Comparison of ENCODE assay signal across 1 cellular context in the genomic region with DNA sequence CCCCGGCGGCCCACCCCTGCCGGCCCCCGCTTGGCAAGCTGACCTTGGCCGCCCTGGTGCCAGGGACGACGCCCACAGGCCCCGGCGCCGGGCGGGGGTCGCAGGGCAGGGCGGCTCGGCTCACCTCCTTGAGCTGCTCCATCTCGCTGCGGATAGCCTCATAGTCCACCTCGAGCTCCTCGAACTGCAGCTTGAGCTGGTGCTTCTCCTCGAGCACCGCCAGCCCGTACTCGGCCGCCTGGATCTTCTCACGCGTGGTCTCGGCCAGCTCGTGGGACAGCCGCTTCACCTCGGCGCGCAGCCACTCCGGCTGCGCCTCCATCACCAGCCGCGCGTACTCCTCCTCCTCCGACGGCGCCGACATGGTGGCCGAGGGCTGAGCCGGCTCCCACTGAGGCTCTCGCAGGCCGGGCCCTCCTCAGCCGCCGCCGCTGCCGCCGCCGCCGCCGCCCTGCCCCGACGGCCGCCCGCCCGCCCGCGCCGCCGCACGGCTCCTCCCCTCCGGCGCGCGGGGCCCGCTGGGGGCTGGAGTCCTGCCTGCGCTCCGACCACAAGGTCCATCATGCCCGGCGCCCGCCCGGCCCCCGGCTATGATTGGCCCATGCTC.
TF ChIP-seq lines count a peak whose summit lies in the region.

Gene BICD2 (minus strand): TSS at position 453 of the 607 bp plus-strand sequence. CDS start 89 bp downstream, at position 364.

TF ChIP-seq in H1, 55 proteins besides CTCF, POLR2A, EP300 and RAD21 (continued from another document):
- TF ChIP-seq, protein P1, sequence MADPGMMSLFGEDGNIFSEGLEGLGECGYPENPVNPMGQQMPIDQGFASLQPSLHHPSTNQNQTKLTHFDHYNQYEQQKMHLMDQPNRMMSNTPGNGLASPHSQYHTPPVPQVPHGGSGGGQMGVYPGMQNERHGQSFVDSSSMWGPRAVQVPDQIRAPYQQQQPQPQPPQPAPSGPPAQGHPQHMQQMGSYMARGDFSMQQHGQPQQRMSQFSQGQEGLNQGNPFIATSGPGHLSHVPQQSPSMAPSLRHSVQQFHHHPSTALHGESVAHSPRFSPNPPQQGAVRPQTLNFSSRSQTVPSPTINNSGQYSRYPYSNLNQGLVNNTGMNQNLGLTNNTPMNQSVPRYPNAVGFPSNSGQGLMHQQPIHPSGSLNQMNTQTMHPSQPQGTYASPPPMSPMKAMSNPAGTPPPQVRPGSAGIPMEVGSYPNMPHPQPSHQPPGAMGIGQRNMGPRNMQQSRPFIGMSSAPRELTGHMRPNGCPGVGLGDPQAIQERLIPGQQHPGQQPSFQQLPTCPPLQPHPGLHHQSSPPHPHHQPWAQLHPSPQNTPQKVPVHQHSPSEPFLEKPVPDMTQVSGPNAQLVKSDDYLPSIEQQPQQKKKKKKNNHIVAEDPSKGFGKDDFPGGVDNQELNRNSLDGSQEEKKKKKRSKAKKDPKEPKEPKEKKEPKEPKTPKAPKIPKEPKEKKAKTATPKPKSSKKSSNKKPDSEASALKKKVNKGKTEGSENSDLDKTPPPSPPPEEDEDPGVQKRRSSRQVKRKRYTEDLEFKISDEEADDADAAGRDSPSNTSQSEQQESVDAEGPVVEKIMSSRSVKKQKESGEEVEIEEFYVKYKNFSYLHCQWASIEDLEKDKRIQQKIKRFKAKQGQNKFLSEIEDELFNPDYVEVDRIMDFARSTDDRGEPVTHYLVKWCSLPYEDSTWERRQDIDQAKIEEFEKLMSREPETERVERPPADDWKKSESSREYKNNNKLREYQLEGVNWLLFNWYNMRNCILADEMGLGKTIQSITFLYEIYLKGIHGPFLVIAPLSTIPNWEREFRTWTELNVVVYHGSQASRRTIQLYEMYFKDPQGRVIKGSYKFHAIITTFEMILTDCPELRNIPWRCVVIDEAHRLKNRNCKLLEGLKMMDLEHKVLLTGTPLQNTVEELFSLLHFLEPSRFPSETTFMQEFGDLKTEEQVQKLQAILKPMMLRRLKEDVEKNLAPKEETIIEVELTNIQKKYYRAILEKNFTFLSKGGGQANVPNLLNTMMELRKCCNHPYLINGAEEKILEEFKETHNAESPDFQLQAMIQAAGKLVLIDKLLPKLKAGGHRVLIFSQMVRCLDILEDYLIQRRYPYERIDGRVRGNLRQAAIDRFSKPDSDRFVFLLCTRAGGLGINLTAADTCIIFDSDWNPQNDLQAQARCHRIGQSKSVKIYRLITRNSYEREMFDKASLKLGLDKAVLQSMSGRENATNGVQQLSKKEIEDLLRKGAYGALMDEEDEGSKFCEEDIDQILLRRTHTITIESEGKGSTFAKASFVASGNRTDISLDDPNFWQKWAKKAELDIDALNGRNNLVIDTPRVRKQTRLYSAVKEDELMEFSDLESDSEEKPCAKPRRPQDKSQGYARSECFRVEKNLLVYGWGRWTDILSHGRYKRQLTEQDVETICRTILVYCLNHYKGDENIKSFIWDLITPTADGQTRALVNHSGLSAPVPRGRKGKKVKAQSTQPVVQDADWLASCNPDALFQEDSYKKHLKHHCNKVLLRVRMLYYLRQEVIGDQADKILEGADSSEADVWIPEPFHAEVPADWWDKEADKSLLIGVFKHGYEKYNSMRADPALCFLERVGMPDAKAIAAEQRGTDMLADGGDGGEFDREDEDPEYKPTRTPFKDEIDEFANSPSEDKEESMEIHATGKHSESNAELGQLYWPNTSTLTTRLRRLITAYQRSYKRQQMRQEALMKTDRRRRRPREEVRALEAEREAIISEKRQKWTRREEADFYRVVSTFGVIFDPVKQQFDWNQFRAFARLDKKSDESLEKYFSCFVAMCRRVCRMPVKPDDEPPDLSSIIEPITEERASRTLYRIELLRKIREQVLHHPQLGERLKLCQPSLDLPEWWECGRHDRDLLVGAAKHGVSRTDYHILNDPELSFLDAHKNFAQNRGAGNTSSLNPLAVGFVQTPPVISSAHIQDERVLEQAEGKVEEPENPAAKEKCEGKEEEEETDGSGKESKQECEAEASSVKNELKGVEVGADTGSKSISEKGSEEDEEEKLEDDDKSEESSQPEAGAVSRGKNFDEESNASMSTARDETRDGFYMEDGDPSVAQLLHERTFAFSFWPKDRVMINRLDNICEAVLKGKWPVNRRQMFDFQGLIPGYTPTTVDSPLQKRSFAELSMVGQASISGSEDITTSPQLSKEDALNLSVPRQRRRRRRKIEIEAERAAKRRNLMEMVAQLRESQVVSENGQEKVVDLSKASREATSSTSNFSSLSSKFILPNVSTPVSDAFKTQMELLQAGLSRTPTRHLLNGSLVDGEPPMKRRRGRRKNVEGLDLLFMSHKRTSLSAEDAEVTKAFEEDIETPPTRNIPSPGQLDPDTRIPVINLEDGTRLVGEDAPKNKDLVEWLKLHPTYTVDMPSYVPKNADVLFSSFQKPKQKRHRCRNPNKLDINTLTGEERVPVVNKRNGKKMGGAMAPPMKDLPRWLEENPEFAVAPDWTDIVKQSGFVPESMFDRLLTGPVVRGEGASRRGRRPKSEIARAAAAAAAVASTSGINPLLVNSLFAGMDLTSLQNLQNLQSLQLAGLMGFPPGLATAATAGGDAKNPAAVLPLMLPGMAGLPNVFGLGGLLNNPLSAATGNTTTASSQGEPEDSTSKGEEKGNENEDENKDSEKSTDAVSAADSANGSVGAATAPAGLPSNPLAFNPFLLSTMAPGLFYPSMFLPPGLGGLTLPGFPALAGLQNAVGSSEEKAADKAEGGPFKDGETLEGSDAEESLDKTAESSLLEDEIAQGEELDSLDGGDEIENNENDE (IDR thresholded peaks at IDR 0.05; ENCODE audit: insufficient replicate concordance, low read length), result no peak
- TF ChIP-seq CHD2 (IDR thresholded peaks at IDR 0.05; ENCODE audit: low read length), result no peak
- no peak for TF ChIP-seq E2F6 (IDR thresholded peaks at IDR 0.05)
- TF ChIP-seq KDM4A (IDR thresholded peaks at IDR 0.05; ENCODE audit: low read depth, low read length, severe bottlenecking), result peak; percentile 68
- TF ChIP-seq SP2 (IDR thresholded peaks at IDR 0.05; ENCODE audit: low read length), result no peak
- TF ChIP-seq ATF3 (IDR thresholded peaks at IDR 0.05; ENCODE audit: insufficient read depth, low read depth, low read length), result 0 out of 2 replicates have a peak, but pooled peaks have one; percentile 48
- no peak for TF ChIP-seq RXRA (IDR thresholded peaks at IDR 0.05; ENCODE audit: insufficient read depth, low read depth, low read length)
- TF ChIP-seq BCL11A (IDR thresholded peaks at IDR 0.05; ENCODE audit: low read depth in 2 of 2, low read length in 2 of 2), result no peak
- TF ChIP-seq ZNF274 (IDR thresholded peaks at IDR 0.05; ENCODE audit: borderline replicate concordance, extremely low read depth, low read length), result no peak
- TF ChIP-seq HDAC6 (IDR thresholded peaks at IDR 0.05; ENCODE audit: low read depth, low read length), result no peak
- TF ChIP-seq CBX5 (IDR thresholded peaks at IDR 0.05; ENCODE audit: low read depth, low read length), result no peak
TF ChIP-seq in H1: peak in this region for 3.
